In genomic region chr6:81897793-81898192, GRCh38 we compare ENCODE assay signal across 23 cellular contexts.
"Had no signal": no experiment of that assay in that cellular context is flagged by ENCODE, and none has a peak within 500 bp of the region (broad histone marks: within the 10 kb centered on the region; RNA-seq: fewer than 3 reads in every experiment).

No MANE protein-coding gene starts in this region.

- H3K4me1 ChIP-seq: prostate gland had no signal

- DNase-seq: activated CD4-positive, alpha-beta T cell treated with anti-CD3 and anti-CD28 coated beads for 4 hours; activated CD4-positive, alpha-beta T cell treated with anti-CD3 and anti-CD28 coated beads, Interleukin-2, amount 50 U/mL, for 48 hours; activated CD4-positive, CD25-positive, alpha-beta regulatory T cell; activated CD8-positive, alpha-beta memory T cell treated with anti-CD3 and anti-CD28 coated beads, Interleukin-2, amount 50 U/mL, for 48 hours; activated naive CD4-positive, alpha-beta T cell; activated T-cell treated with anti-CD3 and anti-CD28 coated beads, Interleukin-2, amount 50 U/mL, for 4 hours; adrenal gland; foreskin melanocyte; immature natural killer cell; left ventricle myocardium inferior; mammary epithelial cell; midbrain; ovary; stimulated activated CD4-positive, alpha-beta T cell treated with anti-CD3 and anti-CD28 coated beads, Interleukin-12 subunit alpha, Interleukin-12 subunit beta, amount 100 ng/mL, for 4 hours; stimulated activated CD4-positive, alpha-beta T cell treated with anti-CD3 and anti-CD28 coated beads, Interleukin-4, amount 100 ng/mL, for 4 hours; stimulated activated naive CD8-positive, alpha-beta T cell treated with anti-CD3 and anti-CD28 coated beads, Interleukin-15, Interleukin-2, amounts not matched to agents 100 U/mL and 50 U/mL, for 24 hours; T-helper 9 cell; upper lobe of right lung had no signal

- H3K4me3 ChIP-seq: adrenal gland, breast epithelium, coronary artery, left ventricle myocardium inferior, ovary, prostate gland, upper lobe of right lung had no signal

- H3K27ac ChIP-seq: adrenal gland, breast epithelium, coronary artery, epithelial cell of prostate, left ventricle myocardium inferior, neutrophil, ovary, prostate gland, upper lobe of right lung had no signal

- H3K9me3 ChIP-seq: adrenal gland, breast epithelium, neutrophil, ovary, prostate gland, upper lobe of right lung had no signal

- H3K27me3 ChIP-seq: adrenal gland, breast epithelium, neutrophil, ovary, upper lobe of right lung had no signal

- H3K36me3 ChIP-seq: adrenal gland, breast epithelium, left ventricle myocardium inferior, neutrophil, ovary, prostate gland, upper lobe of right lung had no signal
